ENCODE assay signal across 16 cellular contexts in the genomic region with DNA sequence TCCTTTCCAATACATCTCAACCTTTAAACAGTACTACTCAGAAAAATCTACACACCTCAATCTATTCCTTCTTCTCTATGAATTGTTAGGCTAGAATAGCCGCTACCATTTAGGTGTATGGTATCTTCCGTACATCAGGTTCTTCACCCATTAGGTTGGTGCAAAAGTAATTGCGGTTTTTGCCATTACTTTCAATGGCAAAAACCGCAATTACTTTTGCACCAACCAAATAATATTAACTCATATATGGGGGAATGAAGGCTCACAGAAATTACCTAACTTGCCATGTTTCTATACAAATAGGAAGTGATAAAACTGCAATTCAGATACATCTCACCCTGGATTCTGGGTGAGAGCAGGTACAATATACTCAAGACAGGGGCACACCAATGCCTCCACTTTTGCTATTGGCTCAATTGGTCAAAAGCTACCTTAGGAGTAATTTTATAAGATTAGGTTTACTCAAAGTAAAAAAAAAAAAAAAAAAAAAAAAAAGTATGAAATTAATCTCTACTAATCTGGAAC. TPM values are rescaled to one million over a fixed set of nuclear protein-coding genes. Genes with fewer than 3 reads are reported as not detected.
DNase-seq lines count a peak whose midpoint lies in the region; ATAC-seq and TF ChIP-seq lines count a peak whose summit lies in the region.
"Had no signal": no experiment of that assay in that cellular context is flagged by ENCODE, and none has a peak within 500 bp of the region (broad histone marks: within the 10 kb centered on the region; RNA-seq: fewer than 3 reads in every experiment).

No MANE protein-coding gene starts in this region.

- H4K8ac ChIP-seq in IMR-90 (ENCODE audit: low read depth in 2 of 2, low read length in 2 of 2): no peak overlapping the region; a peak in 1 of 4 replicates

- no peaks in the 10 kb centered on the region for H3K27me3 Mint-ChIP-seq in CD4-positive, alpha-beta memory T cell
- no peaks in the 10 kb centered on the region for H3K27me3 Mint-ChIP-seq in activated T-helper 17 cell treated with anti-CD3 and anti-CD28 coated beads, Interleukin-2, amount 50 U/mL, for 72 hours
- no peaks in the 10 kb centered on the region for H3K27me3 Mint-ChIP-seq in naive thymus-derived CD4-positive, alpha-beta T cell

- no peak overlapping the region for H4K91ac ChIP-seq in IMR-90 (ENCODE audit: insufficient read depth, low read depth, low read length)

- H3K4me1 Mint-ChIP-seq in CD4-positive, alpha-beta memory T cell: peaks cover 45 to 61% (median 56%) of the 10 kb centered on the region in 4 donors
- peaks cover 27% of the 10 kb centered on the region for H3K4me1 Mint-ChIP-seq in activated T-helper 17 cell treated with anti-CD3 and anti-CD28 coated beads, Interleukin-2, amount 50 U/mL, for 72 hours
- peaks cover 37 to 81% (median 71%) of the 10 kb centered on the region in 7 donors for H3K4me1 Mint-ChIP-seq in naive thymus-derived CD4-positive, alpha-beta T cell

- peak overlapping the region; percentile 59 for H3K27ac ChIP-seq in CD4-positive, alpha-beta memory T cell (ENCODE audit: low read depth, low read length)
- H3K27ac ChIP-seq in IMR-90 (ENCODE audit: insufficient read depth, low read length): no peak overlapping the region
- peak overlapping the region; percentile 69 for H3K27ac ChIP-seq in naive thymus-derived CD4-positive, alpha-beta T cell (ENCODE audit: low read depth, low read length)
- H3K27ac ChIP-seq: colonic mucosa, esophagus muscularis mucosa, hepatocyte had no signal

- no peaks in the 10 kb centered on the region for H3K27me3 ChIP-seq in CD4-positive, alpha-beta memory T cell (ENCODE audit: insufficient read depth, low read length)
- H3K27me3 ChIP-seq in IMR-90 (ENCODE audit: control insufficient read depth, insufficient read depth, low read length): no peaks in the 10 kb centered on the region
- H3K27me3 ChIP-seq in naive thymus-derived CD4-positive, alpha-beta T cell (ENCODE audit: control insufficient read depth in 2 of 2, insufficient read depth in 2 of 2, low read length in 2 of 2): no peaks in the 10 kb centered on the region
- H3K27me3 ChIP-seq: colonic mucosa, esophagus muscularis mucosa, hepatocyte had no signal

- H3K27ac Mint-ChIP-seq in CD4-positive, alpha-beta memory T cell: peak overlapping the region in 6 of 7 donors; percentile 85 to 97 (median 94)
- peak overlapping the region; percentile 62 for H3K27ac Mint-ChIP-seq in activated T-helper 17 cell treated with anti-CD3 and anti-CD28 coated beads, Interleukin-2, amount 50 U/mL, for 72 hours
- peak overlapping the region; percentile 82 to 97 (median 89) for H3K27ac Mint-ChIP-seq in naive thymus-derived CD4-positive, alpha-beta T cell

- no peak for TF ChIP-seq POLR2A in IMR-90 (IDR thresholded peaks at IDR 0.05; ENCODE audit: low read depth, low read length)

- H2BK15ac ChIP-seq in IMR-90 (ENCODE audit: low read depth, low read length): no peak overlapping the region; the same call in 2 of the 3 replicates

- no peak overlapping the region for H2AK9ac ChIP-seq in IMR-90 (replicated peaks; ENCODE audit: low read depth, low read length, poor library complexity)

- no peaks in the 10 kb centered on the region for H4K20me1 ChIP-seq in IMR-90 (ENCODE audit: insufficient read depth, low read length)

- H3K14ac ChIP-seq in IMR-90 (replicated peaks; ENCODE audit: low read depth, low read length): no peak overlapping the region

- H3K56ac ChIP-seq in IMR-90 (ENCODE audit: extremely low read depth, insufficient read depth, low read length): no peak overlapping the region

- no peak for ATAC-seq in IMR-90 (ENCODE audit: low read depth)
- no peak for ATAC-seq in activated T-helper 17 cell treated with anti-CD3 and anti-CD28 coated beads, Interleukin-2, amount 50 U/mL, for 72 hours (replicated peaks)
- no peak for ATAC-seq in naive thymus-derived CD4-positive, alpha-beta T cell

- H4K5ac ChIP-seq in IMR-90 (ENCODE audit: low read depth, low read length): no peak overlapping the region

- H3K4me3 ChIP-seq in CD4-positive, alpha-beta memory T cell (ENCODE audit: low read length in 2 of 2): peak overlapping the region in 1 of 2 donors; percentile 12
- no peak overlapping the region for H3K4me3 ChIP-seq in IMR-90 (ENCODE audit: insufficient read depth, low read depth, low read length)
- no peak overlapping the region for H3K4me3 ChIP-seq in naive thymus-derived CD4-positive, alpha-beta T cell (ENCODE audit: low read length)
- H3K4me3 ChIP-seq: colonic mucosa, esophagus muscularis mucosa, hepatocyte had no signal

- no peak overlapping the region for H2AFZ ChIP-seq in IMR-90 (replicated peaks; ENCODE audit: low read length, poor library complexity)
- H2AFZ ChIP-seq: hepatocyte had no signal

- WGBS in IMR-90 (ENCODE audit: extremely low coverage in 2 of 2, insufficient read length in 1 of 2), 2 experiments: no CpG with 5 or more reads among the region's 4 CpGs

- H3K4ac ChIP-seq in IMR-90 (ENCODE audit: low read depth, low read length): no peak overlapping the region; the same call in 1 of the 2 replicates

- CTCF ChIA-PET in CD4-positive, alpha-beta memory T cell (lab: Charles Lee; ENCODE audit: partially characterized antibody): interaction anchor here (0.8 to 2.7 kb wide), 4 partner anchors 47 to 248 kb away, joined by 3 to 12 read pairs (median 4); no protein-coding TSS in a partner anchor
- CTCF ChIA-PET in IMR-90 (lab: Yijun Ruan, JAX): interaction anchor here (1.6 kb wide), 1 partner anchor 20 kb away, joined by 3 read pairs; no protein-coding TSS in a partner anchor
- CTCF ChIA-PET in naive thymus-derived CD4-positive, alpha-beta T cell (lab: Charles Lee): interaction anchor here (0.9 to 1.3 kb wide), 3 partner anchors 20 to 150 kb away, joined by 3 to 5 read pairs (median 3); no protein-coding TSS in a partner anchor

- H3K18ac ChIP-seq in IMR-90 (ENCODE audit: low read depth, low read length): no peak overlapping the region

- no peak overlapping the region for H2BK5ac ChIP-seq in IMR-90 (ENCODE audit: low read depth, low read length, poor library complexity, severe bottlenecking)

- H2BK20ac ChIP-seq in IMR-90 (ENCODE audit: low read depth, low read length): peak overlapping the region; percentile 57; the same call in 1 of the 2 replicates

- H3K9me1 ChIP-seq in IMR-90 (ENCODE audit: insufficient read depth, low read length): peaks cover 3% of the 10 kb centered on the region; the same call in 1 of the 2 replicates

- H3K36me3 Mint-ChIP-seq in CD4-positive, alpha-beta memory T cell: no peaks in the 10 kb centered on the region
- H3K36me3 Mint-ChIP-seq in activated T-helper 17 cell treated with anti-CD3 and anti-CD28 coated beads, Interleukin-2, amount 50 U/mL, for 72 hours (ENCODE audit: low read depth): no peaks in the 10 kb centered on the region
- peaks cover 0 to 5% (median 0%) of the 10 kb centered on the region in 5 donors for H3K36me3 Mint-ChIP-seq in naive thymus-derived CD4-positive, alpha-beta T cell

- POLR2A ChIA-PET in CD4-positive, alpha-beta memory T cell (lab: Charles Lee; ENCODE audit: partially characterized antibody): interaction anchor here (1.0 to 3.1 kb wide), 10 partner anchors 8 to 286 kb away, joined by 3 to 33 read pairs (median 7); a partner anchor contains a TSS
- POLR2A ChIA-PET in IMR-90 (lab: Charles Lee; ENCODE audit: unreplicated experiment): no interaction called here
- POLR2A ChIA-PET in naive thymus-derived CD4-positive, alpha-beta T cell (lab: Charles Lee): interaction anchor here (0.9 to 3.0 kb wide), 2 partner anchors 10 to 274 kb away, joined by 3 to 11 read pairs; no protein-coding TSS in a partner anchor

- peak overlapping the region in 6 of 8 donors; percentile 73 to 93 (median 86) for H3K4me3 Mint-ChIP-seq in CD4-positive, alpha-beta memory T cell
- H3K4me3 Mint-ChIP-seq in activated T-helper 17 cell treated with anti-CD3 and anti-CD28 coated beads, Interleukin-2, amount 50 U/mL, for 72 hours: peak overlapping the region; percentile 76
- H3K4me3 Mint-ChIP-seq in naive thymus-derived CD4-positive, alpha-beta T cell: peak overlapping the region in 7 of 10 donors; percentile 31 to 86 (median 78)
- H3K4me3 Mint-ChIP-seq: nephron had no signal

- DNase-seq in CD4-positive, alpha-beta memory T cell: no peak
- DNase-seq in IMR-90: no peak
- no peak for DNase-seq in naive thymus-derived CD4-positive, alpha-beta T cell
- no peak for DNase-seq in NK-92 (lab: John Stamatoyannopoulos, UW; ENCODE audit: unreplicated experiment)
- DNase-seq in HK-2 (ENCODE audit: unreplicated experiment): no peak
- DNase-seq in stimulated activated naive CD4-positive, alpha-beta T cell (lab: John Stamatoyannopoulos, UW): no peak
- DNase-seq: amniotic stem cell, GOT3, NCI-H1694 treated with DMSO at 0.1 percent for 48 hours, NCI-H526 treated with DMSO at 0.1 percent for 48 hours, right cardiac atrium had no signal

- no peaks in the 10 kb centered on the region for H3K9me3 ChIP-seq in CD4-positive, alpha-beta memory T cell (ENCODE audit: control insufficient read depth in 1 of 2, low read length in 2 of 2)
- no peaks in the 10 kb centered on the region for H3K9me3 ChIP-seq in IMR-90 (ENCODE audit: control insufficient read depth, insufficient read depth, low read length)
- no peaks in the 10 kb centered on the region for H3K9me3 ChIP-seq in naive thymus-derived CD4-positive, alpha-beta T cell (ENCODE audit: control insufficient read depth in 2 of 3, low read length in 3 of 3)
- H3K9me3 ChIP-seq: colonic mucosa, esophagus muscularis mucosa had no signal

- H2BK120ac ChIP-seq in IMR-90 (ENCODE audit: low read depth, low read length): peak overlapping the region; percentile 62; the same call in 1 of the 2 replicates

- TF ChIP-seq RAD21 in IMR-90 (IDR thresholded peaks at IDR 0.05; ENCODE audit: low read length): no peak

- no peak overlapping the region for H2AK5ac ChIP-seq in IMR-90 (ENCODE audit: low read depth, low read length)

- intact Hi-C loops in CD4-positive, alpha-beta memory T cell (cut with micrococcal nuclease): loop anchor here (1.0 to 2.0 kb wide), 2 partner anchors 63 to 249 kb away; no protein-coding TSS in a partner anchor
- intact Hi-C loops in IMR-90 (cut with micrococcal nuclease): no loop called here
- intact Hi-C loops in naive thymus-derived CD4-positive, alpha-beta T cell (cut with micrococcal nuclease): loop anchor here (1.0 to 10.0 kb wide), 8 partner anchors 37 to 1880 kb away; a partner anchor contains a TSS

- no peak overlapping the region for H3K23ac ChIP-seq in IMR-90 (ENCODE audit: low read depth, low read length)

- H3K4me2 ChIP-seq in IMR-90 (ENCODE audit: low read depth, low read length): no peak overlapping the region
- H3K4me2 ChIP-seq: hepatocyte had no signal

- no TSS peak for BruUV-seq in IMR-90 (replicated peaks; lab: Mats Ljungman, UMichigan)

- in situ Hi-C loops in IMR-90 (cut with MboI; ENCODE audit: low sequenced_read_pairs): loop anchor here (10.0 kb wide), 1 partner anchor 133 kb away; no protein-coding TSS in a partner anchor

- no peaks in the 10 kb centered on the region for H3K9me3 Mint-ChIP-seq in CD4-positive, alpha-beta memory T cell
- no peaks in the 10 kb centered on the region for H3K9me3 Mint-ChIP-seq in activated T-helper 17 cell treated with anti-CD3 and anti-CD28 coated beads, Interleukin-2, amount 50 U/mL, for 72 hours
- H3K9me3 Mint-ChIP-seq in naive thymus-derived CD4-positive, alpha-beta T cell: no peaks in the 10 kb centered on the region
- H3K9me3 Mint-ChIP-seq: nephron had no signal

- H3K4me1 ChIP-seq in CD4-positive, alpha-beta memory T cell (ENCODE audit: insufficient read depth, low read length): peaks cover 61% of the 10 kb centered on the region
- H3K4me1 ChIP-seq in IMR-90 (ENCODE audit: control insufficient read depth, insufficient read depth, low read length): peaks cover 16% of the 10 kb centered on the region
- peaks cover 44 to 52% of the 10 kb centered on the region in 2 donors for H3K4me1 ChIP-seq in naive thymus-derived CD4-positive, alpha-beta T cell (ENCODE audit: control insufficient read depth in 2 of 2, insufficient read depth in 2 of 2, low read length in 2 of 2)
- H3K4me1 ChIP-seq: colonic mucosa had no signal

- TF ChIP-seq CTCF in IMR-90 (conservative IDR thresholded peaks at IDR 0.05; ENCODE audit: low read depth, low read length): no peak

- dilution Hi-C loops in IMR-90 (cut with HindIII; ENCODE audit: low sequenced_read_pairs, unreplicated experiment): no loop called here

- H3K36me3 ChIP-seq in CD4-positive, alpha-beta memory T cell (ENCODE audit: insufficient read depth, low read length): no peaks in the 10 kb centered on the region
- H3K36me3 ChIP-seq in IMR-90 (ENCODE audit: control insufficient read depth, insufficient read depth, low read length): no peaks in the 10 kb centered on the region
- H3K36me3 ChIP-seq in naive thymus-derived CD4-positive, alpha-beta T cell (ENCODE audit: control insufficient read depth in 2 of 3, insufficient read depth in 3 of 3, low read length in 3 of 3): no peaks in the 10 kb centered on the region
- H3K36me3 ChIP-seq: colonic mucosa, esophagus muscularis mucosa had no signal

- no peak overlapping the region for H3K9ac ChIP-seq in IMR-90 (ENCODE audit: low read depth, low read length)

- 0 out of 4 replicates have a peak, but pooled peaks cover 0 to 4% of the 10 kb centered on the region in 2 experiments for H3K79me1 ChIP-seq in IMR-90 (ENCODE audit: low read depth in 1 of 2, low read length in 2 of 2)

RNA-seq across cellular contexts. Expression of a gene that starts 37.7 kb away (rescaled TPM):
- total RNA-seq in CD4-positive, alpha-beta memory T cell: 1 to 10 TPM; 4.3 to 4.6 TPM
- polyA plus RNA-seq in CD4-positive, alpha-beta memory T cell: 1 to 10 TPM; 2.3 to 3.6 TPM
- total RNA-seq in IMR-90 (2012; rRNA removed): 17.0 and 25.0 TPM in 2 replicates
- polyA plus RNA-seq in IMR-90 (2012; rRNA removed): 5.0 and 6.2 TPM in 2 replicates
- 1.0 and 1.2 TPM in 2 replicates for polyA plus RNA-seq in IMR-90 (2012; cell fraction: cytosol; rRNA removed)
- 0.46 and 3.5 TPM in 2 replicates for polyA plus RNA-seq in IMR-90 (2012; cell fraction: nucleus; rRNA removed; ENCODE audit: low replicate concordance)
- total RNA-seq in activated T-helper 17 cell treated with anti-CD3 and anti-CD28 coated beads, Interleukin-2, amount 50 U/mL, for 72 hours: 1 to 10 TPM; 7.9 to 9.5 TPM
- total RNA-seq in naive thymus-derived CD4-positive, alpha-beta T cell: 1 to 10 TPM; 1.1 to 9.4 (median 2.0) TPM
- polyA plus RNA-seq in naive thymus-derived CD4-positive, alpha-beta T cell: under 1 TPM; 0.53 to 0.60 TPM
